In the genomic region with DNA sequence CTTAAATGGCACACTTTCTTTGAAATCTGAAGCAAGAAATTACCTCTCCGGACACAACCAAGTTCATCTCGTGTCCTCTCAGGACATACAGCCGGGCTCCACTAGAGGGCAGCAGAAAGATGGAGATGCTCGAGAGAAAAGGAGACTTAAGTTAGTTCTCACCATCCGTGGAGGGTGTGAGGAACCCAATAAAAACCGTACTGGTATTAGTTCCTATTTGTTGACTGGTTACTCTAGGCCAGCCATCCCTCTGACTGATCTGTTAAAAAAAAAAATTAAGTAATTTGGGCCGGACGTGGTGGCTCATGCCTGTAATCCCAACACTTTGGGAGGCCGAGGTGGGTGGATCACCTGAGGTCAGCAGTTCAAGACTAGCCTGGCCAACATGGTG, we compare ENCODE assay signal across 8 cellular contexts. TPM values are rescaled to one million over a fixed set of nuclear protein-coding genes. Genes with fewer than 3 reads are reported as not detected.
DNase-seq lines count a peak whose midpoint lies in the region; ATAC-seq and TF ChIP-seq lines count a peak whose summit lies in the region.

No MANE protein-coding gene starts in this region.

- no peaks in the 10 kb centered on the region for H4K20me1 ChIP-seq in neural progenitor cell (ENCODE audit: low read depth)

- WGBS in testis, 2 donors: 13 to 19% methylated on average over 9 of the region's 9 CpGs

- H3K27ac ChIP-seq in RWPE1: no peak overlapping the region
- no peak overlapping the region for H3K27ac ChIP-seq in neural progenitor cell
- H3K27ac ChIP-seq in testis: no peak overlapping the region

- no peaks in the 10 kb centered on the region for H3K36me3 Mint-ChIP-seq in neural progenitor cell

- no peak overlapping the region for H2AFZ ChIP-seq in neural progenitor cell (replicated peaks)

- TF ChIP-seq CTCF in RWPE1 (conservative IDR thresholded peaks at IDR 0.05; ENCODE audit: low read depth) (peak; percentile 98), fibroblast of the aortic adventitia (IDR thresholded peaks at IDR 0.05; ENCODE audit: insufficient read depth, low read length) (peak; percentile 96), neural progenitor cell (IDR thresholded peaks at IDR 0.05) (peak; percentile 91), testis (IDR thresholded peaks at IDR 0.05) (peak; percentile 80 to 86 (median 84))

- peak; percentile 50 for DNase-seq in GDM1 (lab: John Stamatoyannopoulos, UW)
- peak; percentile 66 for DNase-seq in MG63
- DNase-seq in RWPE1 (ENCODE audit: low spot score): peak; percentile 76
- peak; percentile 60 for DNase-seq in activated T-helper 1 cell treated with Interleukin-2 at 50 U/mL for 16 hours (ENCODE audit: low read depth)
- DNase-seq in fibroblast of the aortic adventitia (ENCODE audit: low read depth): peak; percentile 86
- peak; percentile 86 for DNase-seq in neural progenitor cell (ENCODE audit: low spot score)
- DNase-seq in testis: peak; percentile 93

- H3K9me3 ChIP-seq in MG63: no peaks in the 10 kb centered on the region
- no peaks in the 10 kb centered on the region for H3K9me3 ChIP-seq in neural progenitor cell (ENCODE audit: low read depth)
- no peaks in the 10 kb centered on the region for H3K9me3 ChIP-seq in testis

- H3K9ac ChIP-seq in neural progenitor cell: no peak overlapping the region

- no peak overlapping the region for H3K4me3 ChIP-seq in MG63
- H3K4me3 ChIP-seq in fibroblast of the aortic adventitia (ENCODE audit: low read depth, low read length): no peak overlapping the region
- no peak overlapping the region for H3K4me3 ChIP-seq in neural progenitor cell
- no peak overlapping the region for H3K4me3 ChIP-seq in testis

- H3K36me3 ChIP-seq in MG63: no peaks in the 10 kb centered on the region
- no peaks in the 10 kb centered on the region for H3K36me3 ChIP-seq in neural progenitor cell
- H3K36me3 ChIP-seq in testis (ENCODE audit: low read depth, missing control alignments): no peaks in the 10 kb centered on the region

- H3K4me1 ChIP-seq in neural progenitor cell (peaks cover 15% of the 10 kb centered on the region), testis (peaks cover 20% of the 10 kb centered on the region)

- H3K27me3 ChIP-seq in MG63 (no peaks in the 10 kb centered on the region; the same call in 1 of the 2 replicates), neural progenitor cell (peaks cover 27% of the 10 kb centered on the region), testis (no peaks in the 10 kb centered on the region)

- H3K9me3 Mint-ChIP-seq in neural progenitor cell: no peaks in the 10 kb centered on the region

- POLR2A ChIA-PET in RWPE1 (lab: Yijun Ruan, JAX; ENCODE audit: low non-redundant PET): no interaction called here

- H3K4me2 ChIP-seq in neural progenitor cell: no peak overlapping the region

- H3F3A ChIP-seq in neural progenitor cell (ENCODE audit: low read depth): peaks cover 19% of the 10 kb centered on the region

- no peaks in the 10 kb centered on the region for H3K79me2 ChIP-seq in neural progenitor cell (ENCODE audit: low read depth)

- ATAC-seq in GM21619 (IDR thresholded peaks at IDR 0.05; ENCODE audit: unreplicated experiment): no peak

- no peak for TF ChIP-seq POLR2A in testis (IDR thresholded peaks at IDR 0.05)

- peaks cover 17% of the 10 kb centered on the region for H3K27me3 Mint-ChIP-seq in neural progenitor cell (ENCODE audit: insufficient read depth, low read depth)

- intact Hi-C loops in testis (cut with DNase I; ENCODE audit: low total_unique reads): loop anchor here (10.0 kb wide), 1 partner anchor 250 kb away; no protein-coding TSS in a partner anchor

- peak overlapping the region; percentile 86 for H3K4me3 Mint-ChIP-seq in neural progenitor cell

- CTCF ChIA-PET in RWPE1 (lab: Yijun Ruan, JAX): interaction anchor here (0.5 to 2.6 kb wide), 10 partner anchors 8 to 260 kb away, joined by 3 to 16 read pairs (median 4); no protein-coding TSS in a partner anchor

- no peak overlapping the region for H3K27ac Mint-ChIP-seq in neural progenitor cell

- H3K4me1 Mint-ChIP-seq in neural progenitor cell: peaks cover 21% of the 10 kb centered on the region

RNA-seq across cellular contexts. Expression of a gene that starts 7.9 kb away (rescaled TPM):
- total RNA-seq in MG63 (2014; rRNA removed; shearing (Covaris generic); ENCODE audit: low replicate concordance): 0.30 and 6.3 TPM in 2 replicates
- 0.33 and 0.90 TPM in 2 replicates for total RNA-seq in fibroblast of the aortic adventitia (ENCODE audit: low replicate concordance)
- 0.99 and 1.1 TPM in 2 replicates for total RNA-seq in neural progenitor cell (ENCODE audit: low replicate concordance)
- 10 to 100 TPM; 74.3 to 76.4 TPM for total RNA-seq in testis
- 76.2 TPM for polyA plus RNA-seq in testis (ENCODE audit: insufficient read depth, low read depth, low replicate concordance)

RNA-seq across cellular contexts. Expression of a gene that starts 58.5 kb away (rescaled TPM):
- total RNA-seq in MG63 (2014; rRNA removed; shearing (Covaris generic); ENCODE audit: low replicate concordance): 10.5 and 12.0 TPM in 2 replicates
- total RNA-seq in fibroblast of the aortic adventitia (ENCODE audit: low replicate concordance) (2.6 and 7.9 TPM in 2 replicates), neural progenitor cell (ENCODE audit: low replicate concordance) (3.5 and 11.7 TPM in 2 replicates), testis (100 to 1,000 TPM; 217 to 220 TPM)
- 80.7 TPM for polyA plus RNA-seq in testis (ENCODE audit: insufficient read depth, low read depth, low replicate concordance)

Comparison
In these comparisons a context has a peak if more than half of its experiments do, and no peak if none do; other contexts are left out.
1. RNA of a gene that starts 7.9 kb away (total RNA-seq): 74.3 to 76.4 TPM in testis; 0.30 to 6.3 TPM in MG63, 0.99 to 1.1 TPM in neural progenitor cell and 0.33 to 0.90 TPM in fibroblast of the aortic adventitia; every median in the first group is over 10 times any median in the second.
2. RNA of a gene that starts 58.5 kb away (total RNA-seq): 217 to 220 TPM in testis; 10.5 to 12.0 TPM in MG63, 2.6 to 7.9 TPM in fibroblast of the aortic adventitia and 3.5 to 11.7 TPM in neural progenitor cell; every median in the first group is over 10 times any median in the second.
3. Peak in every context shown above with its lines, with median percentiles within 50 percentile points of each other: DNase-seq and CTCF ChIP-seq.